In genomic region chr1:244919320-244920282, GRCh38 we compare ENCODE assay signal across 8 cellular contexts. TPM values are rescaled to one million over a fixed set of nuclear protein-coding genes. Genes with fewer than 3 reads are reported as not detected.
A peak's percentile ranks its signal among the peaks of the same experiment; 100 is the strongest.
DNase-seq lines count a peak whose midpoint lies in the region; FAIRE-seq and TF ChIP-seq lines count a peak whose summit lies in the region.

No MANE protein-coding gene starts in this region.

- H3K4me1 Mint-ChIP-seq in nephron progenitor cell: peaks cover 13% of the 10 kb centered on the region

- TF ChIP-seq CTCF in D721Med (IDR thresholded peaks at IDR 0.05; ENCODE audit: insufficient read depth, missing control alignments) (no peak), HL-60 (IDR thresholded peaks at IDR 0.05; ENCODE audit: insufficient read depth, low read length) (no peak), mammary epithelial cell (conservative IDR thresholded peaks at IDR 0.05 in 1 of 2, IDR thresholded peaks at IDR 0.05 in 1 of 2; ENCODE audit: extremely low read depth in 1 of 2, insufficient read depth in 1 of 2, low read depth in 1 of 2, low read length in 2 of 2) (no peak), nephron progenitor cell (IDR thresholded peaks at IDR 0.05) (no peak)

- 61% methylated on average over 9 of the region's 9 CpGs for WGBS in mammary epithelial cell (ENCODE audit: low coverage, missing lambda C conversion rate)

- in situ Hi-C loops in mammary epithelial cell (cut with MboI; ENCODE audit: low sequenced_read_pairs in 2 of 2): no loop called here

- H3K27ac ChIP-seq in HL-60 (replicated peaks): peak overlapping the region; percentile 81
- no peak overlapping the region for H3K27ac ChIP-seq in mammary epithelial cell (ENCODE audit: insufficient read depth, low read depth, low read length)

- no peaks in the 10 kb centered on the region for H3K4me1 ChIP-seq in mammary epithelial cell (ENCODE audit: insufficient read depth, low read length)

- peak overlapping the region; percentile 96 for H3K4me2 ChIP-seq in mammary epithelial cell (ENCODE audit: insufficient read depth, low read depth, low read length)

- no peaks in the 10 kb centered on the region for H3K9me3 ChIP-seq in mammary epithelial cell (replicated peaks; ENCODE audit: insufficient read depth, low read length)

- H3K27ac Mint-ChIP-seq in nephron progenitor cell: no peak overlapping the region

- no peaks in the 10 kb centered on the region for H3K9me3 Mint-ChIP-seq in nephron progenitor cell

- no peaks in the 10 kb centered on the region for H3K36me3 Mint-ChIP-seq in nephron progenitor cell (ENCODE audit: low read depth)

- H3K9ac ChIP-seq in mammary epithelial cell (ENCODE audit: insufficient read depth, low read length): no peak overlapping the region

- peak overlapping the region; percentile 88 for H3K4me3 Mint-ChIP-seq in nephron progenitor cell

- no peaks in the 10 kb centered on the region for H3K79me2 ChIP-seq in mammary epithelial cell (ENCODE audit: insufficient read depth, low read length)

- peaks cover 53% of the 10 kb centered on the region for H3K27me3 Mint-ChIP-seq in nephron progenitor cell (ENCODE audit: low read depth, poor library complexity)

- CTCF ChIA-PET in mammary epithelial cell (lab: Charles Lee; ENCODE audit: low non-redundant PET): no interaction called here

- H3K4me3 ChIP-seq in HL-60 (replicated peaks; ENCODE audit: insufficient read depth, low read length): peak overlapping the region; percentile 38
- H3K4me3 ChIP-seq in mammary epithelial cell (replicated peaks in 1 of 3; ENCODE audit: insufficient read depth in 1 of 3, low read depth in 2 of 3, low read length in 3 of 3): peak overlapping the region in 1 of 3 experiments; percentile 41

- DNase-seq in D721Med (ENCODE audit: insufficient read length, low spot score) (no peak), HL-60 (ENCODE audit: low read depth in 1 of 2, low spot score in 1 of 2) (no peak), mammary epithelial cell (no peak), nephron progenitor cell (no peak), NCI-H1105 treated with DMSO at 0.1 percent for 48 hours (lab: John Stamatoyannopoulos, UW) (no peak), HK-2 (ENCODE audit: unreplicated experiment) (no peak), pons (ENCODE audit: low spot score) (no peak), NCI-H226 (no peak)

- H4K20me1 ChIP-seq in mammary epithelial cell (ENCODE audit: insufficient read depth, low read length): no peaks in the 10 kb centered on the region

- peak overlapping the region; percentile 79 for H2AFZ ChIP-seq in mammary epithelial cell (ENCODE audit: low read depth, low read length)

- no TSS peak for BruUV-seq in mammary epithelial cell (replicated peaks; lab: Mats Ljungman, UMichigan)

- FAIRE-seq in D721Med (lab: Jason Lieb, UNC): peak; percentile 86

- intact Hi-C loops in mammary epithelial cell (cut with micrococcal nuclease): no loop called here

- H3K27me3 ChIP-seq in HL-60 (ENCODE audit: insufficient read depth, poor library complexity, severe bottlenecking) (no peaks in the 10 kb centered on the region), mammary epithelial cell (ENCODE audit: insufficient read depth, low read length) (peaks cover 6% of the 10 kb centered on the region)

- dilution Hi-C loops in mammary epithelial cell (cut with HindIII; ENCODE audit: low sequenced_read_pairs): no loop called here

- H3K36me3 ChIP-seq in mammary epithelial cell (ENCODE audit: insufficient read depth, low read length): no peaks in the 10 kb centered on the region

RNA-seq across cellular contexts. Expression of gene HNRNPU, which starts 55.3 kb away (rescaled TPM):
- 100 to 1,000 TPM; 167 to 292 TPM for total RNA-seq in mammary epithelial cell
- polyA plus RNA-seq in mammary epithelial cell: 126 TPM
- polyA minus RNA-seq in mammary epithelial cell: 322 TPM
